9 cellular contexts compared by ENCODE assay signal in genomic region chr1:216531308-216532239, GRCh38.
A peak's percentile ranks its signal among the peaks of the same experiment; 100 is the strongest.
DNase-seq lines count a peak whose midpoint lies in the region; ATAC-seq and TF ChIP-seq lines count a peak whose summit lies in the region.
"Had no signal": no experiment of that assay in that cellular context is flagged by ENCODE, and none has a peak within 500 bp of the region (broad histone marks: within the 10 kb centered on the region; RNA-seq: fewer than 3 reads in every experiment).

No MANE protein-coding gene starts in this region.

- intact Hi-C loops in esophagus muscularis mucosa (cut with DNase I) = no loop called here

- no peak for TF ChIP-seq POLR2A in esophagus muscularis mucosa (IDR thresholded peaks at IDR 0.05; ENCODE audit: low read depth)

- no peaks in the 10 kb centered on the region for H3K9me3 ChIP-seq in esophagus muscularis mucosa

- 41% methylated on average over 12 of the region's 12 CpGs for WGBS in esophagus muscularis mucosa

- DNase-seq in NCI-H146 (lab: John Stamatoyannopoulos, UW) (peak; percentile 33), NCI-H146 treated with DMSO at 0.1 percent for 48 hours (lab: John Stamatoyannopoulos, UW; ENCODE audit: unreplicated experiment) (no peak), NCI-H82 (lab: John Stamatoyannopoulos, UW) (peak; percentile 28), esophagus muscularis mucosa (ENCODE audit: extremely low spot score) (no peak), pons (ENCODE audit: low spot score) (peak; percentile 24)
- DNase-seq in stimulated activated CD4-positive, alpha-beta T cell treated with anti-CD3 and anti-CD28 coated beads, Interleukin-2, amount 100 ng/mL, for 24 hours = no peak
- DNase-seq: CD4-positive, CD25-positive, alpha-beta regulatory T cell had no signal

- no peaks in the 10 kb centered on the region for H3K27me3 ChIP-seq in esophagus muscularis mucosa

- TF ChIP-seq EP300 in esophagus muscularis mucosa (IDR thresholded peaks at IDR 0.05) = no peak

- peaks cover 0 to 9% (median 0%) of the 10 kb centered on the region in 4 donors for H3K4me1 ChIP-seq in esophagus muscularis mucosa

- H3K4me3 ChIP-seq in esophagus muscularis mucosa = peak overlapping the region; percentile 37 to 59 (median 48)

- H3K27ac ChIP-seq in esophagus muscularis mucosa (replicated peaks in 1 of 4) = no peak overlapping the region

- peak; percentile 67 for ATAC-seq in HG02852 (IDR thresholded peaks at IDR 0.05; ENCODE audit: unreplicated experiment)
- no peak for ATAC-seq in HG03521 (IDR thresholded peaks at IDR 0.05; ENCODE audit: unreplicated experiment)

- no peak for TF ChIP-seq CTCF in esophagus muscularis mucosa (IDR thresholded peaks at IDR 0.05)

- no peaks in the 10 kb centered on the region for H3K36me3 ChIP-seq in esophagus muscularis mucosa

Comparison
In these comparisons a context has a peak if more than half of its experiments do, and no peak if none do; other contexts are left out.
1. DNase-seq: peak in NCI-H146 (single experiment), NCI-H82 (single experiment) and pons (single experiment); none in NCI-H146 treated with DMSO at 0.1 percent for 48 hours (single experiment), esophagus muscularis mucosa (single experiment) and stimulated activated CD4-positive, alpha-beta T cell treated with anti-CD3 and anti-CD28 coated beads, Interleukin-2, amount 100 ng/mL, for 24 hours (0 of 2).